8 cellular contexts compared by ENCODE assay signal in genomic region chr2:218406949-218407703, GRCh38. TPM values are rescaled to one million over a fixed set of nuclear protein-coding genes. Genes with fewer than 3 reads are reported as not detected.
DNase-seq lines count a peak whose midpoint lies in the region; ATAC-seq and TF ChIP-seq lines count a peak whose summit lies in the region.

No MANE protein-coding gene starts in this region.

- BruUV-seq in PC-3 (replicated peaks; lab: Mats Ljungman, UMichigan) = TSS peak; percentile 5

- H3K27me3 ChIP-seq in PC-3 (ENCODE audit: low read length) (no peaks in the 10 kb centered on the region), upper lobe of right lung (no peaks in the 10 kb centered on the region)

- POLR2A ChIA-PET in PC-3 (lab: Charles Lee; ENCODE audit: unreplicated experiment) = no interaction called here

- peaks cover 3% of the 10 kb centered on the region for H3K79me2 ChIP-seq in PC-3 (ENCODE audit: low read length)

- no peak for TF ChIP-seq POLR2A in GM18505 (IDR thresholded peaks at IDR 0.05; ENCODE audit: borderline replicate concordance, extremely low read depth, insufficient read depth, insufficient read length)

- TF ChIP-seq CTCF in PC-3 (conservative IDR thresholded peaks at IDR 0.05; ENCODE audit: low read depth, low read length) (no peak), neural crest cell (conservative IDR thresholded peaks at IDR 0.05) (no peak), upper lobe of right lung (IDR thresholded peaks at IDR 0.05) (no peak)

- peak; percentile 4 for ATAC-seq in HG02938 (IDR thresholded peaks at IDR 0.05; ENCODE audit: unreplicated experiment)
- peak; percentile 3 for ATAC-seq in PC-3
- ATAC-seq in activated T-helper 17 cell treated with anti-CD3 and anti-CD28 coated beads, Interleukin-2, amount 50 U/mL, for 72 hours (replicated peaks) = peak; percentile 50
- peak; percentile 17 for ATAC-seq in upper lobe of right lung
- ATAC-seq in GM18505 (IDR thresholded peaks at IDR 0.05; ENCODE audit: unreplicated experiment) = no peak

- no peaks in the 10 kb centered on the region for H3K27me3 Mint-ChIP-seq in activated T-helper 17 cell treated with anti-CD3 and anti-CD28 coated beads, Interleukin-2, amount 50 U/mL, for 72 hours
- no peaks in the 10 kb centered on the region for H3K27me3 Mint-ChIP-seq in neural crest cell (ENCODE audit: low read depth)

- H3K27ac Mint-ChIP-seq in activated T-helper 17 cell treated with anti-CD3 and anti-CD28 coated beads, Interleukin-2, amount 50 U/mL, for 72 hours = peak overlapping the region; percentile 91
- H3K27ac Mint-ChIP-seq in neural crest cell (ENCODE audit: unreplicated experiment) = peak overlapping the region; percentile 92

- H3K4me1 ChIP-seq in PC-3 (ENCODE audit: insufficient read depth, low read length) = peaks cover 17% of the 10 kb centered on the region
- peaks cover 33% of the 10 kb centered on the region for H3K4me1 ChIP-seq in upper lobe of right lung

- peaks cover 16% of the 10 kb centered on the region for H3K4me1 Mint-ChIP-seq in activated T-helper 17 cell treated with anti-CD3 and anti-CD28 coated beads, Interleukin-2, amount 50 U/mL, for 72 hours
- H3K4me1 Mint-ChIP-seq in neural crest cell = peaks cover 24% of the 10 kb centered on the region

- peaks cover 4% of the 10 kb centered on the region; the same call in 1 of the 2 replicates for H3K36me3 ChIP-seq in PC-3 (ENCODE audit: low read depth, low read length)
- peaks cover 31% of the 10 kb centered on the region for H3K36me3 ChIP-seq in upper lobe of right lung

- H3K9me3 Mint-ChIP-seq in activated T-helper 17 cell treated with anti-CD3 and anti-CD28 coated beads, Interleukin-2, amount 50 U/mL, for 72 hours = no peaks in the 10 kb centered on the region
- no peaks in the 10 kb centered on the region for H3K9me3 Mint-ChIP-seq in neural crest cell

- peak overlapping the region; percentile 85 for H3K4me2 ChIP-seq in PC-3 (ENCODE audit: low read length)

- peaks cover 43% of the 10 kb centered on the region for H3K36me3 Mint-ChIP-seq in activated T-helper 17 cell treated with anti-CD3 and anti-CD28 coated beads, Interleukin-2, amount 50 U/mL, for 72 hours (ENCODE audit: low read depth)
- H3K36me3 Mint-ChIP-seq in neural crest cell (ENCODE audit: low read depth) = no peaks in the 10 kb centered on the region

- H3K9ac ChIP-seq in PC-3 (ENCODE audit: low read length) = peak overlapping the region; percentile 48

- no peaks in the 10 kb centered on the region for H3F3A ChIP-seq in PC-3 (ENCODE audit: low read length, unreplicated experiment)

- peak overlapping the region; percentile 59 for H3K4me3 ChIP-seq in PC-3 (ENCODE audit: low read length)
- H3K4me3 ChIP-seq in upper lobe of right lung = peak overlapping the region; percentile 53

- no peaks in the 10 kb centered on the region for H3K9me3 ChIP-seq in PC-3 (ENCODE audit: low read length)
- no peaks in the 10 kb centered on the region for H3K9me3 ChIP-seq in upper lobe of right lung

- peak overlapping the region; percentile 87 for H3K4me3 Mint-ChIP-seq in activated T-helper 17 cell treated with anti-CD3 and anti-CD28 coated beads, Interleukin-2, amount 50 U/mL, for 72 hours
- H3K4me3 Mint-ChIP-seq in neural crest cell = peak overlapping the region; percentile 86

- intact Hi-C loops in PC-3 (cut with micrococcal nuclease) (loop anchor here (1.0 to 2.0 kb wide), 4 partner anchors 38 to 241 kb away; no protein-coding TSS in a partner anchor), upper lobe of right lung (cut with DNase I) (no loop called here)

- H3K27ac ChIP-seq in PC-3 (ENCODE audit: low read length) (0 out of 2 replicates have a peak overlapping the region, but pooled peaks have one; percentile 19), upper lobe of right lung (peak overlapping the region; percentile 86)

- DNase-seq in DMS153 treated with DMSO at 0.1 percent for 48 hours (lab: John Stamatoyannopoulos, UW; ENCODE audit: unreplicated experiment) (peak; percentile 49), PC-3 (peak; percentile 27), fibroblast of peridontal ligament (ENCODE audit: extremely low read depth) (peak; percentile 60), neural crest cell (ENCODE audit: low read depth, low spot score) (no peak), upper lobe of right lung (peak; percentile 87)

- H2AFZ ChIP-seq in PC-3 (ENCODE audit: low read length) = peak overlapping the region; percentile 78

- CTCF ChIA-PET in PC-3 (lab: Charles Lee) = no interaction called here

- no peaks in the 10 kb centered on the region for H3K9me2 ChIP-seq in PC-3 (replicated peaks; ENCODE audit: low read length)

- no peaks in the 10 kb centered on the region for H4K20me1 ChIP-seq in PC-3 (ENCODE audit: low read length)

RNA-seq across cellular contexts. Expression of gene CTDSP1, which starts 7.5 kb away (rescaled TPM):
- total RNA-seq in PC-3 (2014; rRNA removed) = 73.2 and 94.6 TPM in 2 replicates
- total RNA-seq in activated T-helper 17 cell treated with anti-CD3 and anti-CD28 coated beads, Interleukin-2, amount 50 U/mL, for 72 hours = 100 to 1,000 TPM; 126 to 197 TPM
- 46.4 TPM in 2 replicates for total RNA-seq in neural crest cell
- 169 TPM for total RNA-seq in upper lobe of right lung

RNA-seq across cellular contexts. Expression of gene VIL1, which starts 11.8 kb away (rescaled TPM):
- 0.26 and 0.92 TPM in 2 replicates for total RNA-seq in PC-3 (2014; rRNA removed)
- total RNA-seq in activated T-helper 17 cell treated with anti-CD3 and anti-CD28 coated beads, Interleukin-2, amount 50 U/mL, for 72 hours = under 1 TPM in 1 of 2 donors, not detected in 1; 0.34 TPM
- total RNA-seq in neural crest cell = not detected in 2 replicates
- total RNA-seq in upper lobe of right lung = not detected

RNA-seq across cellular contexts. Expression of gene SLC11A1, which starts 25.1 kb away (rescaled TPM):
- 0.17 and 0.33 TPM in 2 replicates for total RNA-seq in PC-3 (2014; rRNA removed)
- under 1 TPM; 0.09 to 0.19 TPM for total RNA-seq in activated T-helper 17 cell treated with anti-CD3 and anti-CD28 coated beads, Interleukin-2, amount 50 U/mL, for 72 hours
- total RNA-seq in neural crest cell = 0.09 TPM in 1 of 2 replicates, not detected in the other
- 302 TPM for total RNA-seq in upper lobe of right lung

RNA-seq across cellular contexts. Expression of gene CATIP, which starts 50.5 kb away (rescaled TPM):
- total RNA-seq in PC-3 (2014; rRNA removed) (not detected in 2 replicates), neural crest cell (0.30 TPM in 1 of 2 replicates, not detected in the other), upper lobe of right lung (0.64 TPM)
- not detected for total RNA-seq in activated T-helper 17 cell treated with anti-CD3 and anti-CD28 coated beads, Interleukin-2, amount 50 U/mL, for 72 hours

Comparison
In these comparisons a context has a peak if more than half of its experiments do, and no peak if none do; other contexts are left out.
1. RNA of gene SLC11A1, which starts 25.1 kb away (total RNA-seq): 302 TPM in upper lobe of right lung (single experiment); 0.17 to 0.33 TPM in PC-3, 0.09 to 0.19 TPM in activated T-helper 17 cell treated with anti-CD3 and anti-CD28 coated beads, Interleukin-2, amount 50 U/mL, for 72 hours and 0.09 TPM in neural crest cell; every median in the first group is over 100 times any median in the second.